ENCODE assay signal across 23 cellular contexts in genomic region chr13:59696229-59696628, GRCh38.
"Had no signal": no experiment of that assay in that cellular context is flagged by ENCODE, and none has a peak within 500 bp of the region (broad histone marks: within the 10 kb centered on the region; RNA-seq: fewer than 3 reads in every experiment).

No MANE protein-coding gene starts in this region.

- H3K4me2 ChIP-seq: hepatocyte had no signal

- H3K79me2 ChIP-seq: hepatocyte had no signal

- ATAC-seq: effector memory CD8-positive, alpha-beta T cell; esophagus mucosa; foreskin keratinocyte; gastroesophageal sphincter; heart left ventricle; left cardiac atrium; left lung; left ventricle myocardium superior; lower lobe of right lung; mucosa of descending colon had no signal

- FAIRE-seq: frontal cortex had no signal

- H3K27ac ChIP-seq: colonic mucosa, epithelial cell of prostate, esophagus squamous epithelium, foreskin keratinocyte, gastroesophageal sphincter, heart left ventricle, hepatocyte, left lung, lower lobe of right lung had no signal

- H2AFZ ChIP-seq: hepatocyte had no signal

- H3K4me3 ChIP-seq: colonic mucosa, esophagus squamous epithelium, gastroesophageal sphincter, heart left ventricle, hepatocyte, left lung, lower lobe of right lung, mucosa of descending colon had no signal

- H3K4me1 ChIP-seq: colonic mucosa, esophagus squamous epithelium, foreskin keratinocyte, heart left ventricle, left lung, lower lobe of right lung had no signal

- H3K36me3 ChIP-seq: colonic mucosa, esophagus squamous epithelium, gastroesophageal sphincter, heart left ventricle, left lung, lower lobe of right lung had no signal

- H3K9me3 ChIP-seq: colonic mucosa, esophagus squamous epithelium, gastroesophageal sphincter, heart left ventricle, left lung, lower lobe of right lung, mucosa of descending colon had no signal

- H3K27me3 ChIP-seq: colonic mucosa, esophagus squamous epithelium, foreskin keratinocyte, gastroesophageal sphincter, heart left ventricle, hepatocyte, left lung had no signal

- DNase-seq: colonic mucosa; cortex of kidney; effector CD8-positive, alpha-beta T cell; effector memory CD8-positive, alpha-beta T cell; endodermal cell; erythroblast; esophagus squamous epithelium; foreskin keratinocyte; heart left ventricle; hypothalamus; immature natural killer cell; islet precursor cell; left cardiac atrium; left lung; left ventricle myocardium superior; lower lobe of right lung; mesenchymal stem cell; mucosa of descending colon had no signal
